ENCODE assay signal across 22 cellular contexts in genomic region chr18:38956068-38956467, GRCh38.
"Had no signal": no experiment of that assay in that cellular context is flagged by ENCODE, and none has a peak within 500 bp of the region (broad histone marks: within the 10 kb centered on the region; RNA-seq: fewer than 3 reads in every experiment).

No MANE protein-coding gene starts in this region.

- H3K36me3 ChIP-seq: lower lobe of right lung, prostate gland, right atrium auricular region, sigmoid colon, tibial artery had no signal

- H3K4me1 ChIP-seq: lower lobe of right lung, prostate gland, right atrium auricular region, sigmoid colon, testis, tibial artery had no signal

- H3K27ac ChIP-seq: dorsolateral prefrontal cortex, lower lobe of right lung, prostate gland, right atrium auricular region, sigmoid colon, testis, tibial artery had no signal

- FAIRE-seq: frontal cortex, keratinocyte, urothelium cell line had no signal

- H3K27me3 ChIP-seq: dorsolateral prefrontal cortex, right atrium auricular region, sigmoid colon, testis, tibial artery had no signal

- H3K4me3 ChIP-seq: dorsolateral prefrontal cortex, lower lobe of right lung, prostate gland, right atrium auricular region, sigmoid colon, testis, tibial artery had no signal

- H3K9me3 ChIP-seq: lower lobe of right lung, prostate gland, sigmoid colon, testis, tibial artery had no signal

- DNase-seq: dorsolateral prefrontal cortex; effector CD4-positive, alpha-beta T cell; hypothalamus; immature natural killer cell; left ventricle myocardium superior; lower lobe of right lung; naive thymus-derived CD8-positive, alpha-beta T cell; nephron progenitor cell; nucleus accumbens; sigmoid colon; stimulated activated CD4-positive, alpha-beta T cell treated with anti-CD3 and anti-CD28 coated beads, Interleukin-2, amount 100 ng/mL, for 24 hours; stimulated activated CD4-positive, alpha-beta T cell treated with anti-CD3 and anti-CD28 coated beads, Interleukin-4, amount 100 ng/mL, for 24 hours; stimulated activated naive CD8-positive, alpha-beta T cell treated with anti-CD3 and anti-CD28 coated beads, Interleukin-15, Interleukin-2, amounts not matched to agents 100 U/mL and 50 U/mL, for 24 hours; substantia nigra; testis; tibial artery had no signal

- ATAC-seq: left ventricle myocardium superior; lower lobe of right lung; naive thymus-derived CD8-positive, alpha-beta T cell; stimulated activated effector memory CD8-positive, alpha-beta T cell treated with anti-CD3 and anti-CD28 coated beads, Interleukin-12 subunit alpha, Interleukin-12 subunit beta, amount 100 ng/mL, for 72 hours; stimulated activated naive CD8-positive, alpha-beta T cell treated with anti-CD3 and anti-CD28 coated beads, Interleukin-15, Interleukin-2, amounts not matched to agents 100 U/mL and 50 U/mL, for 24 hours had no signal
